ENCODE assay signal across 8 cellular contexts in genomic region chr4:17511041-17511949, GRCh38. TPM values are rescaled to one million over a fixed set of nuclear protein-coding genes. Genes with fewer than 3 reads are reported as not detected.
A peak's percentile ranks its signal among the peaks of the same experiment; 100 is the strongest.
DNase-seq lines count a peak whose midpoint lies in the region; ATAC-seq and TF ChIP-seq lines count a peak whose summit lies in the region.

No MANE protein-coding gene starts in this region.

- H3K27ac ChIP-seq in tibial artery = peak overlapping the region; percentile 66 to 78

- H3K4me1 ChIP-seq in tibial artery = peaks cover 0 to 22% (median 15%) of the 10 kb centered on the region in 4 donors

- DNase-seq in NOMO-1 (lab: John Stamatoyannopoulos, UW; ENCODE audit: unreplicated experiment in 2 of 2) (peak; percentile 19 to 51), NOMO-1 treated with dmso at 0.1 percent for 144 hours (lab: John Stamatoyannopoulos, UW; ENCODE audit: unreplicated experiment) (no peak), NCI-H526 treated with DMSO at 0.1 percent for 48 hours (lab: John Stamatoyannopoulos, UW) (peak; percentile 57), globus pallidus (ENCODE audit: low spot score) (peak; percentile 62), occipital lobe (lab: John Stamatoyannopoulos, UW) (peak; percentile 73), tibial artery (peak; percentile 29 to 80)
- DNase-seq in activated naive CD4-positive, alpha-beta T cell (lab: John Stamatoyannopoulos, UW) = peak; percentile 17 to 50 (median 30)

- H3K9me3 ChIP-seq in tibial artery = no peaks in the 10 kb centered on the region

- H3K27me3 ChIP-seq in tibial artery = no peaks in the 10 kb centered on the region

- peaks cover 0 to 21% (median 4%) of the 10 kb centered on the region in 3 donors for H3K36me3 ChIP-seq in tibial artery

- peak; percentile 59 for ATAC-seq in HG02840 (IDR thresholded peaks at IDR 0.05; ENCODE audit: low FRiP score, unreplicated experiment)

- TF ChIP-seq CTCF in tibial artery (IDR thresholded peaks at IDR 0.05) = no peak

- intact Hi-C loops in tibial artery (cut with DNase I; ENCODE audit: low total_unique reads) = no loop called here

- H3K4me3 ChIP-seq in tibial artery = peak overlapping the region; percentile 82 to 92

RNA-seq across cellular contexts. Expression of gene QDPR, which starts 0.6 kb away (rescaled TPM):
- 36.2 TPM for total RNA-seq in occipital lobe

RNA-seq across cellular contexts. Expression of gene CLRN2, which starts 3.7 kb away (rescaled TPM):
- total RNA-seq in occipital lobe = not detected
